Comparison of ENCODE assay signal across 2 cellular contexts in the genomic region with DNA sequence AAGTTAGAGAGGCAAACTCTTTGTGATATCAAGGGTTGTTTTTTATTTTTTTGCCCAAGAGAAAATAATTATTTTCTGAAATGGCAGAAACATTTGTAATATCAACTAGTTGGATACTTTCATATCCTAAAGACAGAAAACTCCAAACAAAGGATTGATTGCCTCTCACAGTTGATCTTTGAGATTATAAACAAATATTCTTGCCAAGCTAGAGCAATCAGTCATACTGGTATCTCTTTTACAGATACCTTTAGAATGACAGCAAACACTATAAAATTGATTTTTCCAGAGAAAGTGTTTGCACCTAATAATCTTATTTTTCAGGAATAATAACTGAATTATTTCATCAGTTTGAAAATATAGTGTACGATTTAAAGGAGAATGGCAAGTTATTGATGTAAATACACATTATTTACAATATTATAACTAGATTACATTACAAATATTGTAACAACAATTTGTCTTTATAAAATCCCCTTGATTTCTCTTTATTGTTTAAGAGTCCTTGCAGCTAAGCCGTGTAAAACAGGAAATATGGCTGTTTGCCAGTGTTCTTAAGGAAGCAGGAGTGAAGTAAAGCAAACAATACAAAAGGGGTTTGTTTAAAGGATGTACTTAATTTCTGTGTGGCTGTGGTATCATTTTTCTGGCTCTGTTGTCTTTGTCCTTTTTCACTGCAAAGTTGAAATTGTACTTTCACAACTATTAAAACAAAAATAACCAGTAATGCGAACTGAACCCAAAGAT.
TF ChIP-seq lines count a peak whose summit lies in the region.

No MANE protein-coding gene starts in this region.

TF ChIP-seq in K562, 482 proteins besides CTCF, POLR2A, EP300 and RAD21 (continues in another document):
- TF ChIP-seq MYC (IDR thresholded peaks at IDR 0.05; ENCODE audit: low read depth, low read length) (no peak), MYC (CRISPR knock-in tag; IDR thresholded peaks at IDR 0.05; ENCODE audit: borderline replicate concordance, low read depth) (no peak), TEAD4 (IDR thresholded peaks at IDR 0.05; ENCODE audit: low read length) (no peak), TEAD4 (CRISPR knock-in tag; IDR thresholded peaks at IDR 0.05; ENCODE audit: borderline replicate concordance) (no peak), ZNF592 (IDR thresholded peaks at IDR 0.05) (peak; percentile 25; the same call in 1 of the 2 replicates), EZH2 (IDR thresholded peaks at IDR 0.05; ENCODE audit: borderline replicate concordance, low read depth, low read length) (no peak), ZSCAN32 (CRISPR knock-in tag; IDR thresholded peaks at IDR 0.05) (no peak), NFIC (IDR thresholded peaks at IDR 0.05) (peak; percentile 74)
- TF ChIP-seq, protein P1, sequence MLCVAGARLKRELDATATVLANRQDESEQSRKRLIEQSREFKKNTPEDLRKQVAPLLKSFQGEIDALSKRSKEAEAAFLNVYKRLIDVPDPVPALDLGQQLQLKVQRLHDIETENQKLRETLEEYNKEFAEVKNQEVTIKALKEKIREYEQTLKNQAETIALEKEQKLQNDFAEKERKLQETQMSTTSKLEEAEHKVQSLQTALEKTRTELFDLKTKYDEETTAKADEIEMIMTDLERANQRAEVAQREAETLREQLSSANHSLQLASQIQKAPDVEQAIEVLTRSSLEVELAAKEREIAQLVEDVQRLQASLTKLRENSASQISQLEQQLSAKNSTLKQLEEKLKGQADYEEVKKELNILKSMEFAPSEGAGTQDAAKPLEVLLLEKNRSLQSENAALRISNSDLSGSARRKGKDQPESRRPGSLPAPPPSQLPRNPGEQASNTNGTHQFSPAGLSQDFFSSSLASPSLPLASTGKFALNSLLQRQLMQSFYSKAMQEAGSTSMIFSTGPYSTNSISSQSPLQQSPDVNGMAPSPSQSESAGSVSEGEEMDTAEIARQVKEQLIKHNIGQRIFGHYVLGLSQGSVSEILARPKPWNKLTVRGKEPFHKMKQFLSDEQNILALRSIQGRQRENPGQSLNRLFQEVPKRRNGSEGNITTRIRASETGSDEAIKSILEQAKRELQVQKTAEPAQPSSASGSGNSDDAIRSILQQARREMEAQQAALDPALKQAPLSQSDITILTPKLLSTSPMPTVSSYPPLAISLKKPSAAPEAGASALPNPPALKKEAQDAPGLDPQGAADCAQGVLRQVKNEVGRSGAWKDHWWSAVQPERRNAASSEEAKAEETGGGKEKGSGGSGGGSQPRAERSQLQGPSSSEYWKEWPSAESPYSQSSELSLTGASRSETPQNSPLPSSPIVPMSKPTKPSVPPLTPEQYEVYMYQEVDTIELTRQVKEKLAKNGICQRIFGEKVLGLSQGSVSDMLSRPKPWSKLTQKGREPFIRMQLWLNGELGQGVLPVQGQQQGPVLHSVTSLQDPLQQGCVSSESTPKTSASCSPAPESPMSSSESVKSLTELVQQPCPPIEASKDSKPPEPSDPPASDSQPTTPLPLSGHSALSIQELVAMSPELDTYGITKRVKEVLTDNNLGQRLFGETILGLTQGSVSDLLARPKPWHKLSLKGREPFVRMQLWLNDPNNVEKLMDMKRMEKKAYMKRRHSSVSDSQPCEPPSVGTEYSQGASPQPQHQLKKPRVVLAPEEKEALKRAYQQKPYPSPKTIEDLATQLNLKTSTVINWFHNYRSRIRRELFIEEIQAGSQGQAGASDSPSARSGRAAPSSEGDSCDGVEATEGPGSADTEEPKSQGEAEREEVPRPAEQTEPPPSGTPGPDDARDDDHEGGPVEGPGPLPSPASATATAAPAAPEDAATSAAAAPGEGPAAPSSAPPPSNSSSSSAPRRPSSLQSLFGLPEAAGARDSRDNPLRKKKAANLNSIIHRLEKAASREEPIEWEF (CRISPR knock-in tag; IDR thresholded peaks at IDR 0.05) = 0 out of 2 replicates have a peak, but pooled peaks have one; percentile 38
- TF ChIP-seq, protein P2, sequence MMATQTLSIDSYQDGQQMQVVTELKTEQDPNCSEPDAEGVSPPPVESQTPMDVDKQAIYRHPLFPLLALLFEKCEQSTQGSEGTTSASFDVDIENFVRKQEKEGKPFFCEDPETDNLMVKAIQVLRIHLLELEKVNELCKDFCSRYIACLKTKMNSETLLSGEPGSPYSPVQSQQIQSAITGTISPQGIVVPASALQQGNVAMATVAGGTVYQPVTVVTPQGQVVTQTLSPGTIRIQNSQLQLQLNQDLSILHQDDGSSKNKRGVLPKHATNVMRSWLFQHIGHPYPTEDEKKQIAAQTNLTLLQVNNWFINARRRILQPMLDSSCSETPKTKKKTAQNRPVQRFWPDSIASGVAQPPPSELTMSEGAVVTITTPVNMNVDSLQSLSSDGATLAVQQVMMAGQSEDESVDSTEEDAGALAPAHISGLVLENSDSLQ (IDR thresholded peaks at IDR 0.05) = 0 out of 2 replicates have a peak, but pooled peaks have one; percentile 6

TF ChIP-seq in HepG2, 621 proteins besides CTCF, POLR2A, EP300 and RAD21 (continues in another document):
- TF ChIP-seq PAXIP1 (CRISPR knock-in tag; conservative IDR thresholded peaks at IDR 0.05) = 0 out of 2 replicates have a peak, but pooled peaks have one; percentile 17
- no peak for TF ChIP-seq ZNF75D (CRISPR knock-in tag; IDR thresholded peaks at IDR 0.05; ENCODE audit: borderline replicate concordance)
- no peak for TF ChIP-seq ZFP62 (CRISPR knock-in tag; IDR thresholded peaks at IDR 0.05)
- no peak for TF ChIP-seq TP53 (CRISPR knock-in tag; conservative IDR thresholded peaks at IDR 0.05)
- TF ChIP-seq PRMT3 (CRISPR knock-in tag; IDR thresholded peaks at IDR 0.05; ENCODE audit: borderline replicate concordance, low read depth) = no peak
- no peak for TF ChIP-seq RFXANK (CRISPR knock-in tag; IDR thresholded peaks at IDR 0.05)
- TF ChIP-seq ZFY (CRISPR knock-in tag; IDR thresholded peaks at IDR 0.05) = no peak
- TF ChIP-seq THAP8 (CRISPR knock-in tag; IDR thresholded peaks at IDR 0.05; ENCODE audit: borderline replicate concordance) = no peak
- TF ChIP-seq ZNF276 (CRISPR knock-in tag; IDR thresholded peaks at IDR 0.05; ENCODE audit: low read depth) = no peak
- TF ChIP-seq ONECUT2 (CRISPR knock-in tag; IDR thresholded peaks at IDR 0.05) = peak; percentile 30; the same call in 1 of the 2 replicates
- TF ChIP-seq ZNF460 (CRISPR knock-in tag; IDR thresholded peaks at IDR 0.05; ENCODE audit: borderline replicate concordance) = no peak
- TF ChIP-seq ZNF609 (CRISPR knock-in tag; IDR thresholded peaks at IDR 0.05; ENCODE audit: borderline replicate concordance) = no peak
- TF ChIP-seq NR2C2 (CRISPR knock-in tag; IDR thresholded peaks at IDR 0.05; ENCODE audit: borderline replicate concordance) = no peak
- TF ChIP-seq HNRNPK (IDR thresholded peaks at IDR 0.05; ENCODE audit: low read depth, low read length, poor library complexity, severe bottlenecking) = no peak
- peak; percentile 16; the same call in 1 of the 2 replicates for TF ChIP-seq BCL6 (CRISPR knock-in tag; IDR thresholded peaks at IDR 0.05)
- TF ChIP-seq ARID3A (IDR thresholded peaks at IDR 0.05; ENCODE audit: low read depth, low read length) = peak; percentile 50; the same call in 1 of the 2 replicates
- TF ChIP-seq, protein P3, sequence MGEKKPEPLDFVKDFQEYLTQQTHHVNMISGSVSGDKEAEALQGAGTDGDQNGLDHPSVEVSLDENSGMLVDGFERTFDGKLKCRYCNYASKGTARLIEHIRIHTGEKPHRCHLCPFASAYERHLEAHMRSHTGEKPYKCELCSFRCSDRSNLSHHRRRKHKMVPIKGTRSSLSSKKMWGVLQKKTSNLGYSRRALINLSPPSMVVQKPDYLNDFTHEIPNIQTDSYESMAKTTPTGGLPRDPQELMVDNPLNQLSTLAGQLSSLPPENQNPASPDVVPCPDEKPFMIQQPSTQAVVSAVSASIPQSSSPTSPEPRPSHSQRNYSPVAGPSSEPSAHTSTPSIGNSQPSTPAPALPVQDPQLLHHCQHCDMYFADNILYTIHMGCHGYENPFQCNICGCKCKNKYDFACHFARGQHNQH (CRISPR knock-in tag; IDR thresholded peaks at IDR 0.05) = no peak
